Comparison of ENCODE assay signal across 8 cellular contexts in genomic region chr1:40476924-40477679, GRCh38. TPM values are rescaled to one million over a fixed set of nuclear protein-coding genes. Genes with fewer than 3 reads are reported as not detected.
A peak's percentile ranks its signal among the peaks of the same experiment; 100 is the strongest.
DNase-seq lines count a peak whose midpoint lies in the region; ATAC-seq, FAIRE-seq and TF ChIP-seq lines count a peak whose summit lies in the region.

ZFP69 (plus strand) TSS chr1:40477290; CDS start chr1:40479362, 2,072 bp downstream.

- CTCF ChIA-PET in activated CD4-positive, alpha-beta memory T cell treated with anti-CD3 and anti-CD28 coated beads for 36 hours (lab: Charles Lee), result interaction anchor here (0.9 to 1.8 kb wide), 2 partner anchors 325 to 333 kb away, joined by 3 to 6 read pairs; no protein-coding TSS in a partner anchor

- peak; percentile 80 for ATAC-seq in HG02970 (IDR thresholded peaks at IDR 0.05; ENCODE audit: low FRiP score, unreplicated experiment)

- peak within 1 kb of the TSS; percentile 78 for H3K4me3 Mint-ChIP-seq in activated CD4-positive, alpha-beta memory T cell treated with anti-CD3 and anti-CD28 coated beads for 36 hours

- H3K9me3 Mint-ChIP-seq in activated CD4-positive, alpha-beta memory T cell treated with anti-CD3 and anti-CD28 coated beads for 36 hours, result peaks cover 57% of the 10 kb centered on the region

- H3K27me3 Mint-ChIP-seq in activated CD4-positive, alpha-beta memory T cell treated with anti-CD3 and anti-CD28 coated beads for 36 hours, result no peaks in the 10 kb centered on the region

- intact Hi-C loops in activated CD4-positive, alpha-beta memory T cell treated with anti-CD3 and anti-CD28 coated beads for 36 hours (cut with micrococcal nuclease), result loop anchor here (1.0 to 2.0 kb wide), 2 partner anchors 26 to 32 kb away; partner anchors contain the start of gene EXO5

- peaks cover 33% of the 10 kb centered on the region for H3K36me3 Mint-ChIP-seq in activated CD4-positive, alpha-beta memory T cell treated with anti-CD3 and anti-CD28 coated beads for 36 hours

- peaks cover 19% of the 10 kb centered on the region for H3K4me1 Mint-ChIP-seq in activated CD4-positive, alpha-beta memory T cell treated with anti-CD3 and anti-CD28 coated beads for 36 hours (ENCODE audit: low read depth)

- POLR2A ChIA-PET in activated CD4-positive, alpha-beta memory T cell treated with anti-CD3 and anti-CD28 coated beads for 36 hours (lab: Charles Lee), result interaction anchor here (1.1 to 2.6 kb wide), 2 partner anchors 27 to 103 kb away, joined by 3 to 13 read pairs; partner anchors contain the start of genes SMAP2 and ZFP69B

- H3K27ac Mint-ChIP-seq in activated CD4-positive, alpha-beta memory T cell treated with anti-CD3 and anti-CD28 coated beads for 36 hours, result peak within 1 kb of the TSS; percentile 65

- FAIRE-seq in GM12891 (lab: Jason Lieb, UNC), result peak; percentile 92

- DNase-seq in GM12891 (ENCODE audit: insufficient read length, low spot score) (peak; percentile 80), NCI-H446 treated with DMSO at 0.1 percent for 48 hours (lab: John Stamatoyannopoulos, UW) (peak; percentile 59), ecto neural progenitor cell (ENCODE audit: low spot score) (peak; percentile 80), medulla oblongata (ENCODE audit: extremely low spot score) (peak; percentile 69), COLO829 (ENCODE audit: low spot score) (no peak)
- peak; percentile 77 for DNase-seq in activated CD4-positive, alpha-beta memory T cell treated with anti-CD3 and anti-CD28 coated beads for 36 hours
- DNase-seq in stimulated activated CD4-positive, alpha-beta T cell treated with anti-CD3 and anti-CD28 coated beads, TNF-alpha, amount 100 ng/mL, for 48 hours (ENCODE audit: low read depth in 3 of 3), result peak; percentile 21 to 56 (median 49)

- TF ChIP-seq POLR2A in GM12891 (IDR thresholded peaks at IDR 0.05; ENCODE audit: low read depth, low read length), result no peak

TF ChIP-seq in GM12891, 5 proteins besides CTCF, POLR2A, EP300 and RAD21:
- TF ChIP-seq SPI1 (IDR thresholded peaks at IDR 0.05; ENCODE audit: low read depth, low read length), result no peak
- TF ChIP-seq PAX5 (IDR thresholded peaks at IDR 0.05; ENCODE audit: insufficient read depth, low read length, severe bottlenecking), result no peak
- TF ChIP-seq TAF1 (IDR thresholded peaks at IDR 0.05; ENCODE audit: low read depth, low read length), result no peak
- TF ChIP-seq POLR2AphosphoS5 (IDR thresholded peaks at IDR 0.05; ENCODE audit: low read depth, low read length), result no peak
- TF ChIP-seq POU2F2 (IDR thresholded peaks at IDR 0.05; ENCODE audit: low read depth, low read length), result no peak

RNA-seq across cellular contexts. Expression of gene ZFP69, which starts in this region (rescaled TPM):
- polyA plus RNA-seq in GM12891 (2012; ENCODE audit: low read depth, missing spikeins), result 2.2 TPM
- total RNA-seq in activated CD4-positive, alpha-beta memory T cell treated with anti-CD3 and anti-CD28 coated beads for 36 hours, result 1 to 10 TPM; 3.9 to 4.5 TPM
